In genomic region chr12:97404093-97404492, GRCh38 we compare ENCODE assay signal across 17 cellular contexts. TPM values are rescaled to one million over a fixed set of nuclear protein-coding genes. Genes with fewer than 3 reads are reported as not detected.
DNase-seq lines count a peak whose midpoint lies in the region; ATAC-seq and TF ChIP-seq lines count a peak whose summit lies in the region.
"Had no signal": no experiment of that assay in that cellular context is flagged by ENCODE, and none has a peak within 500 bp of the region (broad histone marks: within the 10 kb centered on the region; RNA-seq: fewer than 3 reads in every experiment).

No MANE protein-coding gene starts in this region.

- H3K36me3 ChIP-seq in neural progenitor cell (no peaks in the 10 kb centered on the region), osteoblast (ENCODE audit: insufficient read depth, low read length) (no peaks in the 10 kb centered on the region), upper lobe of left lung (no peaks in the 10 kb centered on the region)
- H3K36me3 ChIP-seq: BE2C, HAP-1, uterus had no signal

- DNase-seq in neural progenitor cell (ENCODE audit: low spot score), result no peak
- DNase-seq in effector memory CD8-positive, alpha-beta T cell, result no peak
- DNase-seq in osteoblast (ENCODE audit: insufficient read length, low spot score, missing footprints), result no peak
- no peak for DNase-seq in upper lobe of left lung
- DNase-seq: activated T-cell treated with anti-CD3 and anti-CD28 coated beads, Interleukin-2, amount 50 U/mL, for 4 hours; effector CD8-positive, alpha-beta T cell; NCI-H1048; uterus had no signal

- no peaks in the 10 kb centered on the region for H3F3A ChIP-seq in neural progenitor cell (ENCODE audit: low read depth)

- peak overlapping the region; percentile 48 for H3K27ac Mint-ChIP-seq in neural progenitor cell
- H3K27ac Mint-ChIP-seq in effector memory CD8-positive, alpha-beta T cell, result no peak overlapping the region
- H3K27ac Mint-ChIP-seq: IgD-negative memory B cell; stimulated activated naive B cell treated with anti-CD40 and anti-IgM and Interleukin-4, amounts not matched to agents 10 μg/mL and 1 μg/mL and 100 μg/mL, for 72 hours had no signal

- peak; percentile 58 for ATAC-seq in GM18907 (IDR thresholded peaks at IDR 0.05; ENCODE audit: unreplicated experiment)
- peak; percentile 50 for ATAC-seq in GM21528 (IDR thresholded peaks at IDR 0.05; ENCODE audit: low FRiP score, unreplicated experiment)
- peak; percentile 17 for ATAC-seq in HG03045 (IDR thresholded peaks at IDR 0.05; ENCODE audit: unreplicated experiment)
- ATAC-seq in effector memory CD8-positive, alpha-beta T cell (replicated peaks), result no peak
- no peak for ATAC-seq in upper lobe of left lung (ENCODE audit: low FRiP score in 2 of 2)
- ATAC-seq: activated T-cell treated with anti-CD3 and anti-CD28 coated beads, Interleukin-2, amount 50 U/mL, for 4 hours had no signal

- no peak overlapping the region for H3K4me3 Mint-ChIP-seq in neural progenitor cell
- no peak overlapping the region for H3K4me3 Mint-ChIP-seq in effector memory CD8-positive, alpha-beta T cell
- H3K4me3 Mint-ChIP-seq: activated T-cell treated with anti-CD3 and anti-CD28 coated beads, Interleukin-2, amount 50 U/mL, for 4 hours; stimulated activated naive B cell treated with anti-CD40 and anti-IgM and Interleukin-4, amounts not matched to agents 10 μg/mL and 1 μg/mL and 100 μg/mL, for 72 hours had no signal

- no peaks in the 10 kb centered on the region for H4K20me1 ChIP-seq in neural progenitor cell (ENCODE audit: low read depth)
- H4K20me1 ChIP-seq in osteoblast (ENCODE audit: insufficient read depth, low read length), result no peaks in the 10 kb centered on the region

- no peaks in the 10 kb centered on the region for H3K9me3 ChIP-seq in neural progenitor cell (ENCODE audit: low read depth)
- no peaks in the 10 kb centered on the region for H3K9me3 ChIP-seq in osteoblast (ENCODE audit: low read depth, low read length)
- no peaks in the 10 kb centered on the region for H3K9me3 ChIP-seq in upper lobe of left lung
- H3K9me3 ChIP-seq: BE2C, HAP-1, uterus had no signal

- no peak overlapping the region for H3K9ac ChIP-seq in neural progenitor cell
- H3K9ac ChIP-seq: parathyroid adenoma had no signal

- H3K4me1 ChIP-seq in neural progenitor cell (peaks cover 5% of the 10 kb centered on the region), osteoblast (ENCODE audit: insufficient read depth, low read length) (no peaks in the 10 kb centered on the region), upper lobe of left lung (no peaks in the 10 kb centered on the region)
- H3K4me1 ChIP-seq: BE2C, HAP-1, parathyroid adenoma, uterus had no signal

- H3K27me3 ChIP-seq in neural progenitor cell (no peaks in the 10 kb centered on the region), osteoblast (ENCODE audit: insufficient read depth, low read length) (no peaks in the 10 kb centered on the region), upper lobe of left lung (no peaks in the 10 kb centered on the region)
- H3K27me3 ChIP-seq: BE2C, uterus had no signal

- 27 to 38% methylated on average over 1 of the region's 1 CpG for WGBS in upper lobe of left lung, 2 donors

- no peak overlapping the region for H3K27ac ChIP-seq in neural progenitor cell
- H3K27ac ChIP-seq in osteoblast (ENCODE audit: low read depth, low read length), result no peak overlapping the region
- no peak overlapping the region for H3K27ac ChIP-seq in upper lobe of left lung
- H3K27ac ChIP-seq: parathyroid adenoma, uterus had no signal

- TF ChIP-seq CTCF in neural progenitor cell (IDR thresholded peaks at IDR 0.05) (no peak), osteoblast (IDR thresholded peaks at IDR 0.05; ENCODE audit: extremely low read depth, low read depth, low read length) (no peak), upper lobe of left lung (IDR thresholded peaks at IDR 0.05) (no peak)

- H3K4me2 ChIP-seq in neural progenitor cell (no peak overlapping the region), osteoblast (ENCODE audit: insufficient read depth, low read length) (no peak overlapping the region)
- H3K4me2 ChIP-seq: smooth muscle cell had no signal

- no peak overlapping the region for H2AFZ ChIP-seq in neural progenitor cell (replicated peaks)
- no peak overlapping the region for H2AFZ ChIP-seq in osteoblast (ENCODE audit: low read length)
- H2AFZ ChIP-seq: parathyroid adenoma had no signal

- H3K27me3 Mint-ChIP-seq in neural progenitor cell (ENCODE audit: insufficient read depth, low read depth), result no peaks in the 10 kb centered on the region
- no peaks in the 10 kb centered on the region for H3K27me3 Mint-ChIP-seq in effector memory CD8-positive, alpha-beta T cell
- H3K27me3 Mint-ChIP-seq: IgD-negative memory B cell; stimulated activated naive B cell treated with anti-CD40 and anti-IgM and Interleukin-4, amounts not matched to agents 10 μg/mL and 1 μg/mL and 100 μg/mL, for 72 hours had no signal

- no peak for TF ChIP-seq EP300 in upper lobe of left lung (IDR thresholded peaks at IDR 0.05)

- peaks cover 20% of the 10 kb centered on the region for H3K4me1 Mint-ChIP-seq in neural progenitor cell
- no peaks in the 10 kb centered on the region for H3K4me1 Mint-ChIP-seq in effector memory CD8-positive, alpha-beta T cell (ENCODE audit: low read depth in 2 of 2)

- peaks cover 12% of the 10 kb centered on the region for H3K9me3 Mint-ChIP-seq in neural progenitor cell
- no peaks in the 10 kb centered on the region for H3K9me3 Mint-ChIP-seq in effector memory CD8-positive, alpha-beta T cell
- H3K9me3 Mint-ChIP-seq: activated T-cell treated with anti-CD3 and anti-CD28 coated beads, Interleukin-2, amount 50 U/mL, for 4 hours; IgD-negative memory B cell; stimulated activated naive B cell treated with anti-CD40 and anti-IgM and Interleukin-4, amounts not matched to agents 10 μg/mL and 1 μg/mL and 100 μg/mL, for 72 hours had no signal

- H3K4me3 ChIP-seq in neural progenitor cell (no peak overlapping the region), osteoblast (ENCODE audit: insufficient read depth, low read length) (no peak overlapping the region), upper lobe of left lung (no peak overlapping the region)
- H3K4me3 ChIP-seq: HAP-1, smooth muscle cell, uterus had no signal

- H3K36me3 Mint-ChIP-seq in neural progenitor cell, result peaks cover 25% of the 10 kb centered on the region
- H3K36me3 Mint-ChIP-seq in effector memory CD8-positive, alpha-beta T cell (ENCODE audit: insufficient read depth), result peaks cover 3% of the 10 kb centered on the region
- H3K36me3 Mint-ChIP-seq: IgD-negative memory B cell; stimulated activated naive B cell treated with anti-CD40 and anti-IgM and Interleukin-4, amounts not matched to agents 10 μg/mL and 1 μg/mL and 100 μg/mL, for 72 hours had no signal

- no peaks in the 10 kb centered on the region for H3K79me2 ChIP-seq in neural progenitor cell (ENCODE audit: low read depth)
- H3K79me2 ChIP-seq in osteoblast (ENCODE audit: insufficient read depth, low read length), result no peaks in the 10 kb centered on the region
- H3K79me2 ChIP-seq: parathyroid adenoma had no signal

- TF ChIP-seq POLR2A in upper lobe of left lung (IDR thresholded peaks at IDR 0.05), result no peak

RNA-seq across cellular contexts. Expression of gene RMST, which starts 58.5 kb away (rescaled TPM):
- total RNA-seq in neural progenitor cell (ENCODE audit: low replicate concordance) (110 and 170 TPM in 2 replicates), osteoblast (not detected in 2 replicates), upper lobe of left lung (10 to 100 TPM in 4 of 6 donors, 1 to 10 TPM in 2; 4.7 to 34.7 (median 22.7) TPM)
- total RNA-seq: activated T-cell treated with anti-CD3 and anti-CD28 coated beads, Interleukin-2, amount 50 U/mL, for 4 hours; smooth muscle cell had no signal

Comparison
In these comparisons a context has a peak if more than half of its experiments do, and no peak if none do; other contexts are left out.
1. ATAC-seq: peak in GM18907 (single experiment), GM21528 (single experiment) and HG03045 (single experiment); none in effector memory CD8-positive, alpha-beta T cell (single experiment) and upper lobe of left lung (0 of 2).